Comparison of ENCODE assay signal across 8 cellular contexts in the genomic region with DNA sequence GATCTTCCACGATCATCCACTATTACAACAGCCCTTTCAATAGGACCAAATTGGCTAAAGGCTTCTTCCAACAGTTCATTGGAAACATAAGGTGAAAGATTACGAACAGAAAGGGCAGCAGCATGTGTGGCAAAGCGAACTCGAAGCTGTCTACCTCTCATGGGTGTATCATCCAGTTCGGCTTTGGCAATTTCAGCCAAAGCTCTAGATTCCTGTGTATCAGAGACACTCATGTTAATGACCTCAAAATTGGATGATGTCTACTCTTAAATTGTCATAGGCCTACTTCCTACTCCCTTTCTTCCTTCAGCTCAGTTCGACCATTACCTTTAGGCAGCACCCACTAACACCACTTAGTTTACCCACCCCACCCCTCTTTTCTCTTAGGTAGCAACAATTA. TPM values are rescaled to one million over a fixed set of nuclear protein-coding genes. Genes with fewer than 3 reads are reported as not detected.
DNase-seq lines count a peak whose midpoint lies in the region; ATAC-seq, FAIRE-seq and TF ChIP-seq lines count a peak whose summit lies in the region.

No MANE protein-coding gene starts in this region.

- no peak for DNase-seq in activated naive CD4-positive, alpha-beta T cell treated with anti-CD3 and anti-CD28 coated beads, Interleukin-2, amount 10 ng/mL, durations not matched to agents 7 days and 5 days
- DNase-seq in activated naive CD4-positive, alpha-beta T cell (lab: John Stamatoyannopoulos, UW), result no peak
- no peak for DNase-seq in astrocyte (ENCODE audit: low read depth)
- DNase-seq in right lobe of liver, result no peak
- DNase-seq in type B pancreatic cell (ENCODE audit: extremely low spot score, unreplicated experiment), result no peak
- DNase-seq in OCI-M2 (lab: John Stamatoyannopoulos, UW; ENCODE audit: unreplicated experiment), result no peak
- DNase-seq in DMS153 treated with DMSO at 0.1 percent for 48 hours (lab: John Stamatoyannopoulos, UW; ENCODE audit: unreplicated experiment), result no peak

- CTCF ChIA-PET in activated naive CD4-positive, alpha-beta T cell treated with anti-CD3 and anti-CD28 coated beads, Interleukin-2, amount 10 ng/mL, durations not matched to agents 7 days and 5 days (lab: Charles Lee), result no interaction called here

- TF ChIP-seq POLR2A in right lobe of liver (IDR thresholded peaks at IDR 0.05), result no peak

- peak overlapping the region; percentile 95 for H3K4me2 ChIP-seq in astrocyte (ENCODE audit: low read length)

- peak overlapping the region; percentile 98 for H3K9ac ChIP-seq in astrocyte (ENCODE audit: low read length)

- H3K4me1 Mint-ChIP-seq in activated naive CD4-positive, alpha-beta T cell treated with anti-CD3 and anti-CD28 coated beads, Interleukin-2, amount 10 ng/mL, durations not matched to agents 7 days and 5 days, result peaks cover 70% of the 10 kb centered on the region
- H3K4me1 Mint-ChIP-seq in astrocyte (ENCODE audit: low read depth, unreplicated experiment), result peaks cover 34% of the 10 kb centered on the region
- peaks cover 53% of the 10 kb centered on the region for H3K4me1 Mint-ChIP-seq in type B pancreatic cell (ENCODE audit: unreplicated experiment)

- H3K36me3 ChIP-seq in astrocyte (ENCODE audit: insufficient read depth, low read length) (peaks cover 57% of the 10 kb centered on the region), right lobe of liver (peaks cover 13 to 52% (median 36%) of the 10 kb centered on the region in 4 donors)

- H3K9me3 Mint-ChIP-seq in activated naive CD4-positive, alpha-beta T cell treated with anti-CD3 and anti-CD28 coated beads, Interleukin-2, amount 10 ng/mL, durations not matched to agents 7 days and 5 days, result no peaks in the 10 kb centered on the region
- H3K9me3 Mint-ChIP-seq in astrocyte (ENCODE audit: unreplicated experiment) (no peaks in the 10 kb centered on the region), type B pancreatic cell (no peaks in the 10 kb centered on the region)

- H2AFZ ChIP-seq in astrocyte (ENCODE audit: low read depth, low read length), result no peak overlapping the region

- no peaks in the 10 kb centered on the region for H3K27me3 Mint-ChIP-seq in activated naive CD4-positive, alpha-beta T cell treated with anti-CD3 and anti-CD28 coated beads, Interleukin-2, amount 10 ng/mL, durations not matched to agents 7 days and 5 days
- H3K27me3 Mint-ChIP-seq in astrocyte (ENCODE audit: low read depth, unreplicated experiment) (no peaks in the 10 kb centered on the region), type B pancreatic cell (no peaks in the 10 kb centered on the region)

- under 1% methylated on average over 6 of the region's 6 CpGs for WGBS in right lobe of liver (ENCODE audit: insufficient coverage, low coverage, low lambda C conversion rate, missing lambda C conversion rate)

- ATAC-seq in right lobe of liver, result no peak
- no peak for ATAC-seq in HG02970 (IDR thresholded peaks at IDR 0.05; ENCODE audit: low FRiP score, unreplicated experiment)

- peak overlapping the region; percentile 89 for H3K4me3 Mint-ChIP-seq in activated naive CD4-positive, alpha-beta T cell treated with anti-CD3 and anti-CD28 coated beads, Interleukin-2, amount 10 ng/mL, durations not matched to agents 7 days and 5 days
- H3K4me3 Mint-ChIP-seq in astrocyte (ENCODE audit: unreplicated experiment), result peak overlapping the region; percentile 95
- H3K4me3 Mint-ChIP-seq in type B pancreatic cell, result peak overlapping the region; percentile 96

- H3K27ac Mint-ChIP-seq in activated naive CD4-positive, alpha-beta T cell treated with anti-CD3 and anti-CD28 coated beads, Interleukin-2, amount 10 ng/mL, durations not matched to agents 7 days and 5 days, result peak overlapping the region; percentile 84
- no peak overlapping the region for H3K27ac Mint-ChIP-seq in astrocyte (ENCODE audit: unreplicated experiment)
- H3K27ac Mint-ChIP-seq in type B pancreatic cell, result peak overlapping the region; percentile 87

- H3K4me3 ChIP-seq in astrocyte (ENCODE audit: insufficient read depth, low read depth, low read length), result peak overlapping the region; percentile 92
- peak overlapping the region; percentile 96 to 98 (median 97) for H3K4me3 ChIP-seq in right lobe of liver

- intact Hi-C loops in right lobe of liver (cut with DNase I), result no loop called here

- H3K27me3 ChIP-seq in astrocyte (ENCODE audit: insufficient read depth, low read length) (no peaks in the 10 kb centered on the region), right lobe of liver (no peaks in the 10 kb centered on the region)

- no peaks in the 10 kb centered on the region for H3K9me3 ChIP-seq in astrocyte (ENCODE audit: insufficient read depth, low read depth, low read length)
- H3K9me3 ChIP-seq in right lobe of liver, result no peaks in the 10 kb centered on the region

- H3K27ac ChIP-seq in astrocyte (ENCODE audit: low read depth, low read length), result no peak overlapping the region
- H3K27ac ChIP-seq in right lobe of liver, result peak overlapping the region in 2 of 3 donors; percentile 99 to 100

- no peak for FAIRE-seq in astrocyte (lab: Jason Lieb, UNC)

- peaks cover 61% of the 10 kb centered on the region for H4K20me1 ChIP-seq in astrocyte (ENCODE audit: insufficient read depth, low read length)

- peaks cover 24% of the 10 kb centered on the region for H3K4me1 ChIP-seq in astrocyte (ENCODE audit: insufficient read depth, low read length)
- H3K4me1 ChIP-seq in right lobe of liver, result peaks cover 0 to 54% (median 19%) of the 10 kb centered on the region in 4 donors

- TF ChIP-seq CTCF in astrocyte (IDR thresholded peaks at IDR 0.05; ENCODE audit: insufficient read depth, low read depth, low read length), result no peak
- TF ChIP-seq CTCF in right lobe of liver (IDR thresholded peaks at IDR 0.05), result no peak
- no peak for TF ChIP-seq CTCF in type B pancreatic cell (conservative IDR thresholded peaks at IDR 0.05)

- peaks cover 72% of the 10 kb centered on the region for H3K79me2 ChIP-seq in astrocyte (ENCODE audit: insufficient read depth, low read length)

- peaks cover 65% of the 10 kb centered on the region for H3K36me3 Mint-ChIP-seq in activated naive CD4-positive, alpha-beta T cell treated with anti-CD3 and anti-CD28 coated beads, Interleukin-2, amount 10 ng/mL, durations not matched to agents 7 days and 5 days
- H3K36me3 Mint-ChIP-seq in astrocyte (ENCODE audit: low read depth, unreplicated experiment), result peaks cover 28% of the 10 kb centered on the region
- H3K36me3 Mint-ChIP-seq in type B pancreatic cell, result peaks cover 59% of the 10 kb centered on the region

RNA-seq across cellular contexts. Expression of a gene that starts 2.2 kb away (rescaled TPM):
- total RNA-seq in astrocyte (168 and 209 TPM in 2 replicates), right lobe of liver (10 to 100 TPM; 48.4 to 99.6 (median 73.2) TPM), type B pancreatic cell (ENCODE audit: low replicate concordance) (256 and 445 TPM in 2 replicates)
